In genomic region chr12:24948816-24949722, GRCh38 we compare ENCODE assay signal across 8 cellular contexts. TPM values are rescaled to one million over a fixed set of nuclear protein-coding genes. Genes with fewer than 3 reads are reported as not detected.
DNase-seq lines count a peak whose midpoint lies in the region; ATAC-seq and TF ChIP-seq lines count a peak whose summit lies in the region.

BCAT1 (minus strand) TSS chr12:24949101; CDS start chr12:24948932, 169 bp downstream.

- H3K27ac Mint-ChIP-seq in activated CD4-positive, alpha-beta T cell treated with anti-CD3 and anti-CD28 coated beads, Interleukin-2, amount 10 ng/mL, durations not matched to agents 7 days and 5 days: peak within 1 kb of the TSS; percentile 71
- H3K27ac Mint-ChIP-seq in endothelial cell (ENCODE audit: unreplicated experiment): peak within 1 kb of the TSS; percentile 87
- H3K27ac Mint-ChIP-seq in stimulated activated effector memory CD8-positive, alpha-beta T cell treated with anti-CD3 and anti-CD28 coated beads, Interleukin-12 subunit alpha, Interleukin-12 subunit beta, amount 100 ng/mL, for 72 hours: peak within 1 kb of the TSS; percentile 95

- H3K4me3 Mint-ChIP-seq in activated CD4-positive, alpha-beta T cell treated with anti-CD3 and anti-CD28 coated beads, Interleukin-2, amount 10 ng/mL, durations not matched to agents 7 days and 5 days: peak within 1 kb of the TSS; percentile 74
- H3K4me3 Mint-ChIP-seq in endothelial cell (ENCODE audit: unreplicated experiment): peak within 1 kb of the TSS; percentile 97
- peak within 1 kb of the TSS; percentile 91 for H3K4me3 Mint-ChIP-seq in stimulated activated effector memory CD8-positive, alpha-beta T cell treated with anti-CD3 and anti-CD28 coated beads, Interleukin-12 subunit alpha, Interleukin-12 subunit beta, amount 100 ng/mL, for 72 hours

- CTCF ChIA-PET in activated CD4-positive, alpha-beta T cell treated with anti-CD3 and anti-CD28 coated beads, Interleukin-2, amount 10 ng/mL, durations not matched to agents 7 days and 5 days (lab: Charles Lee): no interaction called here

- no peaks in the 10 kb centered on the region for H3K9me3 Mint-ChIP-seq in activated CD4-positive, alpha-beta T cell treated with anti-CD3 and anti-CD28 coated beads, Interleukin-2, amount 10 ng/mL, durations not matched to agents 7 days and 5 days
- no peaks in the 10 kb centered on the region for H3K9me3 Mint-ChIP-seq in endothelial cell (ENCODE audit: unreplicated experiment)
- H3K9me3 Mint-ChIP-seq in stimulated activated effector memory CD8-positive, alpha-beta T cell treated with anti-CD3 and anti-CD28 coated beads, Interleukin-12 subunit alpha, Interleukin-12 subunit beta, amount 100 ng/mL, for 72 hours: no peaks in the 10 kb centered on the region

- peaks cover 20% of the 10 kb centered on the region for H3K27me3 Mint-ChIP-seq in activated CD4-positive, alpha-beta T cell treated with anti-CD3 and anti-CD28 coated beads, Interleukin-2, amount 10 ng/mL, durations not matched to agents 7 days and 5 days
- peaks cover 4% of the 10 kb centered on the region for H3K27me3 Mint-ChIP-seq in endothelial cell (ENCODE audit: unreplicated experiment)

- POLR2A ChIA-PET in activated CD4-positive, alpha-beta T cell treated with anti-CD3 and anti-CD28 coated beads, Interleukin-2, amount 10 ng/mL, durations not matched to agents 7 days and 5 days (lab: Charles Lee): no interaction called here

- peaks cover 41% of the 10 kb centered on the region for H3K4me1 Mint-ChIP-seq in activated CD4-positive, alpha-beta T cell treated with anti-CD3 and anti-CD28 coated beads, Interleukin-2, amount 10 ng/mL, durations not matched to agents 7 days and 5 days
- peaks cover 18% of the 10 kb centered on the region for H3K4me1 Mint-ChIP-seq in endothelial cell (ENCODE audit: unreplicated experiment)
- H3K4me1 Mint-ChIP-seq in stimulated activated effector memory CD8-positive, alpha-beta T cell treated with anti-CD3 and anti-CD28 coated beads, Interleukin-12 subunit alpha, Interleukin-12 subunit beta, amount 100 ng/mL, for 72 hours: peaks cover 27% of the 10 kb centered on the region

- TF ChIP-seq CTCF in endothelial cell (IDR thresholded peaks at IDR 0.05; ENCODE audit: unreplicated experiment): no peak

- DNase-seq in DMS 273 (lab: John Stamatoyannopoulos, UW; ENCODE audit: unreplicated experiment): peak; percentile 88
- DNase-seq in Kasumi-1 (lab: John Stamatoyannopoulos, UW): peak; percentile 81
- DNase-seq in activated CD4-positive, alpha-beta T cell treated with anti-CD3 and anti-CD28 coated beads, Interleukin-2, amount 10 ng/mL, durations not matched to agents 7 days and 5 days: peak; percentile 44
- peak; percentile 75 for DNase-seq in endothelial cell (ENCODE audit: low spot score)
- peak; percentile 92 for DNase-seq in mesenteric fat pad (ENCODE audit: low spot score)
- DNase-seq in stimulated activated effector memory CD8-positive, alpha-beta T cell treated with anti-CD3 and anti-CD28 coated beads, Interleukin-12 subunit alpha, Interleukin-12 subunit beta, amount 100 ng/mL, for 72 hours (ENCODE audit: low spot score in 2 of 2): peak; percentile 30 to 85
- no peak for DNase-seq in RKO (ENCODE audit: low spot score)

- peak; percentile 33 for ATAC-seq in GM21529 (IDR thresholded peaks at IDR 0.05; ENCODE audit: unreplicated experiment)
- peak; percentile 86 for ATAC-seq in stimulated activated effector memory CD8-positive, alpha-beta T cell treated with anti-CD3 and anti-CD28 coated beads, Interleukin-12 subunit alpha, Interleukin-12 subunit beta, amount 100 ng/mL, for 72 hours

- peaks cover 5% of the 10 kb centered on the region for H3K36me3 Mint-ChIP-seq in activated CD4-positive, alpha-beta T cell treated with anti-CD3 and anti-CD28 coated beads, Interleukin-2, amount 10 ng/mL, durations not matched to agents 7 days and 5 days (ENCODE audit: low read depth)
- no peaks in the 10 kb centered on the region for H3K36me3 Mint-ChIP-seq in endothelial cell (ENCODE audit: low read depth, unreplicated experiment)
- H3K36me3 Mint-ChIP-seq in stimulated activated effector memory CD8-positive, alpha-beta T cell treated with anti-CD3 and anti-CD28 coated beads, Interleukin-12 subunit alpha, Interleukin-12 subunit beta, amount 100 ng/mL, for 72 hours: no peaks in the 10 kb centered on the region

RNA-seq across cellular contexts. Expression of gene BCAT1, which starts in this region (rescaled TPM):
- 1 to 10 TPM; 6.9 to 7.3 TPM for total RNA-seq in activated CD4-positive, alpha-beta T cell treated with anti-CD3 and anti-CD28 coated beads, Interleukin-2, amount 10 ng/mL, durations not matched to agents 7 days and 5 days
- total RNA-seq in endothelial cell (ENCODE audit: unreplicated experiment) (110 TPM), mesenteric fat pad (40.8 TPM)
